8 cellular contexts compared by ENCODE assay signal in genomic region chr19:11089254-11090013, GRCh38. TPM values are rescaled to one million over a fixed set of nuclear protein-coding genes. Genes with fewer than 3 reads are reported as not detected.
DNase-seq lines count a peak whose midpoint lies in the region; ATAC-seq and TF ChIP-seq lines count a peak whose summit lies in the region.

LDLR (plus strand) TSS chr19:11089463; CDS start chr19:11089549, 86 bp downstream.

- no peaks in the 10 kb centered on the region for H3K9me3 ChIP-seq in ectodermal cell (ENCODE audit: control insufficient read depth, low read length)

- DNase-seq in DMS 273 (lab: John Stamatoyannopoulos, UW; ENCODE audit: unreplicated experiment) (peak; percentile 97), HS-5 (ENCODE audit: low read depth) (peak; percentile 84), NOMO-1 (lab: John Stamatoyannopoulos, UW; ENCODE audit: unreplicated experiment in 2 of 2) (peak; percentile 86 to 96), lower leg skin (ENCODE audit: low spot score in 2 of 2) (peak; percentile 82 to 95)
- peak; percentile 46 to 49 for DNase-seq in activated CD8-positive, alpha-beta memory T cell treated with anti-CD3 and anti-CD28 coated beads for 1 hour (ENCODE audit: extremely low read depth in 1 of 2, low read depth in 1 of 2)
- DNase-seq in stimulated activated CD4-positive, alpha-beta T cell treated with anti-CD3 and anti-CD28 coated beads, Interleukin-4, amount 100 ng/mL, for 24 hours: peak; percentile 83

- peak within 1 kb of the TSS; percentile 84 for H3K27ac ChIP-seq in ectodermal cell (ENCODE audit: insufficient read depth, low read depth, low read length, poor library complexity, severe bottlenecking)

- H3K4me3 ChIP-seq in ectodermal cell (ENCODE audit: insufficient read depth, low read depth, low read length): peak within 1 kb of the TSS; percentile 98
- H3K4me3 ChIP-seq in lower leg skin (ENCODE audit: low read depth, poor library complexity, severe bottlenecking): peak within 1 kb of the TSS; percentile 38

- peaks cover 3% of the 10 kb centered on the region for H3K36me3 ChIP-seq in ectodermal cell (ENCODE audit: control insufficient read depth, insufficient read depth, low read length)

- 0 to 1% methylated on average over 43 of the region's 43 CpGs for WGBS in ectodermal cell, 2 experiments
- WGBS in lower leg skin, 2 donors: 1 to 2% methylated on average over 42 of the region's 43 CpGs

- intact Hi-C loops in lower leg skin (cut with DNase I; ENCODE audit: low total_unique reads): no loop called here

- H3K27me3 ChIP-seq in ectodermal cell (ENCODE audit: control insufficient read depth, insufficient read depth, low read length, poor library complexity, severe bottlenecking): no peaks in the 10 kb centered on the region

- H3K4me1 ChIP-seq in ectodermal cell (ENCODE audit: control insufficient read depth, insufficient read depth, low read length): peaks cover 14% of the 10 kb centered on the region

- TF ChIP-seq POLR2A in lower leg skin (IDR thresholded peaks at IDR 0.05): no peak

- no peak for TF ChIP-seq CTCF in lower leg skin (IDR thresholded peaks at IDR 0.05)

- ATAC-seq in HG03354 (IDR thresholded peaks at IDR 0.05; ENCODE audit: poor library complexity, severe bottlenecking, unreplicated experiment): no peak

RNA-seq across cellular contexts. Expression of gene LDLR, which starts in this region (rescaled TPM):
- 84.3 TPM for polyA plus RNA-seq in ectodermal cell (2013, experiment 1 of 4)
- polyA plus RNA-seq in ectodermal cell (2013, experiment 2 of 4): 68.6 TPM
- polyA plus RNA-seq in ectodermal cell (2013, experiment 3 of 4): 46.7 TPM
- polyA plus RNA-seq in ectodermal cell (2013, experiment 4 of 4): 49.6 TPM
- 10 to 100 TPM; 48.7 to 62.8 (median 58.7) TPM for total RNA-seq in lower leg skin
